In the genomic region with DNA sequence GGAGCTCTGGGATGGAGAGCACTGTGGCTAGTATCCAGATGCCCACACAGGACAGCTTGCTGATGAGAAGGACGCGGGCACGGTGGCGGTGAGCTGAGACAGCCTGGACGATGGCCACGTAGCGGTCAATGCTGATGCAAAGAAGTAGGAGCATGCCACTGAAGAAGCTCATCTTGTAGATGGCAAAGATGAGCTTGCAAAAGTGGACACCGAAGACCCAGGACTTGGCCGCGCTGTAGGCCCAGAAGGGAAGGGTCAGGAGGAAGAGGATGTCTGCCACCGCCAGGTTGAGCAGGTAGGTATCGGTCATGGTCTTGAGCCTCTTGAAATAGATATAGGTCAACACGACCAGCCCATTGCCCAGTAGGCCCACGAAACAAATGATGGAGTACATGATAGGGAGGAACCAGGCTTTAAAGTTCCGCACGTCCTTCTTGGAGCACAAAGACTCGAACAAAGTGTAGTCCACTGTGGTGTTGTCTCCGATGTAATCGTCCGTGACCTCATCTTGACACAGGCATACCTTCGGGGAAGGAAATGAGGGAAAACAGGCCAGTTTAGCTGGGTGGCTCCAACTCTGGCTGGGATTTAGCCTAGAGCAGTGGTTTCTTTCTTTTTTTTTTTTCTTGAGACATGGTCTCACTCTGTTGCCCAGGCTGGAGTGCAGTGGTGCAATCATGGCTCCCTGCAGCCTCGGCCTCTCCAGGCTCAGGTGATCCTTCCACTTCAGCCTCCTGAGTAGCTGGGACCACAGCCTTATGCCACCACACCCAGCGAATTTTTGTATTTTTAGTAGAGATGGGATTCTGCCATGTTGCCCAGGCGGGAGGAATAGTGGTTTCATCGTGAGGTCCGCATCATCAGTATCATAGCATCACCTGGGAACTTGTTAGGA, we compare ENCODE assay signal across 14 cellular contexts. TPM values are rescaled to one million over a fixed set of nuclear protein-coding genes. Genes with fewer than 3 reads are reported as not detected.
A peak's percentile ranks its signal among the peaks of the same experiment; 100 is the strongest.
DNase-seq lines count a peak whose midpoint lies in the region; TF ChIP-seq lines count a peak whose summit lies in the region.
"Had no signal": no experiment of that assay in that cellular context is flagged by ENCODE, and none has a peak within 500 bp of the region (broad histone marks: within the 10 kb centered on the region; RNA-seq: fewer than 3 reads in every experiment).

No MANE protein-coding gene starts in this region.

- no peak for DNase-seq in activated CD4-positive, alpha-beta T cell treated with anti-CD3 and anti-CD28 coated beads, Interleukin-2, amount 10 ng/mL, durations not matched to agents 24 days and 14 days
- no peak for DNase-seq in activated CD4-positive, alpha-beta T cell treated with anti-CD3 and anti-CD28 coated beads for 4 hours
- DNase-seq in WERI-Rb-1 (peak; percentile 8), hepatic stellate cell (ENCODE audit: low spot score) (peak; percentile 2), stomach (peak; percentile 17), sigmoid colon (no peak), GF-D8 (lab: John Stamatoyannopoulos, UW) (no peak), AG08395 (ENCODE audit: low spot score) (no peak)
- DNase-seq: EL, NCI-H2171 treated with DMSO at 0.1 percent for 48 hours, SHP77 had no signal

- H3K27me3 ChIP-seq in WERI-Rb-1 (ENCODE audit: insufficient read depth, low read depth, severe bottlenecking) (no peaks in the 10 kb centered on the region), stomach (peaks cover 0 to 8% (median 0%) of the 10 kb centered on the region in 3 donors), sigmoid colon (no peaks in the 10 kb centered on the region)

- WGBS in stomach, 5 donors: 91 to 95% (median 94%) methylated on average over 26 of the region's 26 CpGs
- 95 to 96% methylated on average over 26 of the region's 26 CpGs for WGBS in sigmoid colon, 2 donors

- no peaks in the 10 kb centered on the region for H3K9me3 Mint-ChIP-seq in activated CD4-positive, alpha-beta T cell treated with anti-CD3 and anti-CD28 coated beads, Interleukin-2, amount 10 ng/mL, durations not matched to agents 24 days and 14 days

- no peak for TF ChIP-seq EP300 in stomach (IDR thresholded peaks at IDR 0.05)
- TF ChIP-seq EP300 in sigmoid colon (IDR thresholded peaks at IDR 0.05): no peak

- H3K9me3 ChIP-seq in WERI-Rb-1 (ENCODE audit: severe bottlenecking) (peaks cover 2% of the 10 kb centered on the region), stomach (no peaks in the 10 kb centered on the region), sigmoid colon (no peaks in the 10 kb centered on the region)

- H3K4me3 ChIP-seq in WERI-Rb-1 (ENCODE audit: low read depth, low read length): no peak overlapping the region
- no peak overlapping the region for H3K4me3 ChIP-seq in stomach
- no peak overlapping the region for H3K4me3 ChIP-seq in sigmoid colon

- TF ChIP-seq POLR2A in stomach (IDR thresholded peaks at IDR 0.05): no peak
- no peak for TF ChIP-seq POLR2A in sigmoid colon (IDR thresholded peaks at IDR 0.05)

- peaks cover 87% of the 10 kb centered on the region for H3K4me1 Mint-ChIP-seq in activated CD4-positive, alpha-beta T cell treated with anti-CD3 and anti-CD28 coated beads, Interleukin-2, amount 10 ng/mL, durations not matched to agents 24 days and 14 days

- H3K4me1 ChIP-seq in stomach (peaks cover 43 to 79% (median 58%) of the 10 kb centered on the region in 4 donors), sigmoid colon (peaks cover 0 to 82% (median 72%) of the 10 kb centered on the region in 4 donors)

- H3K27me3 Mint-ChIP-seq in activated CD4-positive, alpha-beta T cell treated with anti-CD3 and anti-CD28 coated beads, Interleukin-2, amount 10 ng/mL, durations not matched to agents 24 days and 14 days: no peaks in the 10 kb centered on the region

- peak overlapping the region; percentile 88 for H3K27ac Mint-ChIP-seq in activated CD4-positive, alpha-beta T cell treated with anti-CD3 and anti-CD28 coated beads, Interleukin-2, amount 10 ng/mL, durations not matched to agents 24 days and 14 days
- H3K27ac Mint-ChIP-seq: H9 had no signal

- H3K27ac ChIP-seq in WERI-Rb-1: no peak overlapping the region
- H3K27ac ChIP-seq in stomach: peak overlapping the region in 3 of 5 donors; percentile 68 to 90 (median 90)
- peak overlapping the region in 2 of 4 donors; percentile 13 to 69 for H3K27ac ChIP-seq in sigmoid colon

- H3K4me3 Mint-ChIP-seq in activated CD4-positive, alpha-beta T cell treated with anti-CD3 and anti-CD28 coated beads, Interleukin-2, amount 10 ng/mL, durations not matched to agents 24 days and 14 days: peak overlapping the region; percentile 79
- H3K4me3 Mint-ChIP-seq: H9 had no signal

- TF ChIP-seq CTCF in WERI-Rb-1 (IDR thresholded peaks at IDR 0.05; ENCODE audit: low read depth, low read length): no peak
- TF ChIP-seq CTCF in stomach (IDR thresholded peaks at IDR 0.05): no peak
- TF ChIP-seq CTCF in sigmoid colon (IDR thresholded peaks at IDR 0.05): no peak

- intact Hi-C loops in activated CD4-positive, alpha-beta T cell treated with anti-CD3 and anti-CD28 coated beads, Interleukin-2, amount 10 ng/mL, durations not matched to agents 24 days and 14 days (cut with micrococcal nuclease): loop anchor here (1.0 kb wide), 1 partner anchor 197 kb away; no protein-coding TSS in a partner anchor
- intact Hi-C loops in stomach (cut with DNase I; ENCODE audit: low total_unique reads) (no loop called here), sigmoid colon (cut with DNase I) (no loop called here)

- H3K36me3 ChIP-seq in WERI-Rb-1 (no peaks in the 10 kb centered on the region), stomach (no peaks in the 10 kb centered on the region), sigmoid colon (no peaks in the 10 kb centered on the region)

- peaks cover 93% of the 10 kb centered on the region for H3K36me3 Mint-ChIP-seq in activated CD4-positive, alpha-beta T cell treated with anti-CD3 and anti-CD28 coated beads, Interleukin-2, amount 10 ng/mL, durations not matched to agents 24 days and 14 days (ENCODE audit: low read depth)

RNA-seq across cellular contexts. Expression of a gene that starts 9.7 kb away (rescaled TPM):
- total RNA-seq in activated CD4-positive, alpha-beta T cell treated with anti-CD3 and anti-CD28 coated beads, Interleukin-2, amount 10 ng/mL, durations not matched to agents 24 days and 14 days: 217 and 220 TPM in 2 replicates
- total RNA-seq in stomach (1 to 10 TPM in 1 of 5 donors, not detected in 4; 3.1 TPM), sigmoid colon (not detected)
- polyA plus RNA-seq in stomach (1 to 10 TPM in 1 of 3 donors, under 1 TPM in 1, not detected in 1; 0.92 to 1.4 TPM), sigmoid colon (10 to 100 TPM in 1 of 3 donors, not detected in 2; 73.5 TPM)

RNA-seq across cellular contexts. Expression of a gene that starts 54.1 kb away (rescaled TPM):
- total RNA-seq in activated CD4-positive, alpha-beta T cell treated with anti-CD3 and anti-CD28 coated beads, Interleukin-2, amount 10 ng/mL, durations not matched to agents 24 days and 14 days: 13.1 and 16.8 TPM in 2 replicates
- total RNA-seq in stomach (1 to 10 TPM in 1 of 5 donors, under 1 TPM in 3, not detected in 1; 0.18 to 3.5 (median 0.59) TPM), sigmoid colon (not detected)
- polyA plus RNA-seq in stomach (10 to 100 TPM in 1 of 3 donors, under 1 TPM in 1, not detected in 1; 0.62 to 23.2 TPM), sigmoid colon (1 to 10 TPM; 1.2 to 6.9 (median 1.8) TPM)
- total RNA-seq: A673 had no signal
- polyA plus RNA-seq: liver had no signal

Comparison
In these comparisons a context has a peak if more than half of its experiments do, and no peak if none do; other contexts are left out.
1. DNase-seq: peak in WERI-Rb-1 (single experiment), hepatic stellate cell (single experiment) and stomach (single experiment); none in activated CD4-positive, alpha-beta T cell treated with anti-CD3 and anti-CD28 coated beads, Interleukin-2, amount 10 ng/mL, durations not matched to agents 24 days and 14 days (single experiment), activated CD4-positive, alpha-beta T cell treated with anti-CD3 and anti-CD28 coated beads for 4 hours (0 of 2), sigmoid colon (single experiment), GF-D8 (single experiment) and AG08395 (single experiment).
2. RNA of a gene that starts 9.7 kb away (total RNA-seq): 217 to 220 TPM in activated CD4-positive, alpha-beta T cell treated with anti-CD3 and anti-CD28 coated beads, Interleukin-2, amount 10 ng/mL, durations not matched to agents 24 days and 14 days; 3.1 TPM in stomach and not detected in sigmoid colon; every median in the first group is over 10 times any median in the second.